8 cellular contexts compared by ENCODE assay signal in the genomic region with DNA sequence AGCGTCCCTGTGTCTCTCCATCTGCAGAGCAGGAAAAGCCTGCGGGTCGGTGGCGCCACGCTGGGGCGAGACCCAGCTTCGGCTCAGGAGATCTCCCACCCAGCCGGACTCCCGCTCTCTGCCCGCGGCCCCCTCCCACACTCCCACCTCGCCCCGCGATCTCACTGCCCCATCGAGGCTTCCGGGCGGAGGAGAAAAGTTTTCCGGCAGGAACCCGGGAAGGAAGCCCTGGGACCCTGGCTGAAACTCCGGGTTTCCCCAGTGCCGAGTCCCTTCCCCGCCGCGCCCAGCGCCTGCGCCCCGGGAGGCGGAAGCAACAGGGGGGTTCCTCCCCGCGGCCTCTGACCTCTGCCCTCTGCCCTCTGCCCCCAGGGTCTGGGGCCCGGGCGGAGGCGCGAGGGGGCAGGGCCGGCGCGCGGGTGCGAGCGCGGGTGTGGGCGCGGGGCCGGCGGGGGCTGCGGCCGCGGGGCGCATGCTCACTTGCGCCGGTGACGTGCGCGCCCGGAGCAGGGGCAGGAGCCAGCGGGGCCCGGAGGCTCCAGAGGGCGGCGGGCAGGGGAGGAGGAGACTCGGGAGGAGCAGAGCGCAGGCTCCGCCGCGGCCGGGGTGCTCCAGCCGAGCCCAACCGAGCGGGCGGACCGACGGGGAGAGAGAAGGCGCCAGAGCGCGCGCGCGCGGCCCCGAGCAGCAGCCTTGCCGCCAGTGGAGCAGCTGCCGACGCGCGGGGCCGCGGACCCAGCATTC. TPM values are rescaled to one million over a fixed set of nuclear protein-coding genes. Genes with fewer than 3 reads are reported as not detected.
A peak's percentile ranks its signal among the peaks of the same experiment; 100 is the strongest.
DNase-seq lines count a peak whose midpoint lies in the region; ATAC-seq and TF ChIP-seq lines count a peak whose summit lies in the region.

TSS of gene ATP11A (plus strand) at position 541 of the 744 bp plus-strand sequence. CDS start 379 bp downstream, outside the sequence.

- no peaks in the 10 kb centered on the region for H3K9me3 Mint-ChIP-seq in IgD-negative memory B cell
- H3K9me3 Mint-ChIP-seq in natural killer cell treated with Interleukin-12 subunit alpha and Interleukin-12 subunit beta and Interleukin-15 and Interleukin-18, amount 100 ng/mL, for 72 hours: no peaks in the 10 kb centered on the region

- H3K27ac Mint-ChIP-seq in IgD-negative memory B cell: peak within 1 kb of the TSS; percentile 8 to 91 (median 38)
- peak within 1 kb of the TSS; percentile 89 to 93 for H3K27ac Mint-ChIP-seq in natural killer cell treated with Interleukin-12 subunit alpha and Interleukin-12 subunit beta and Interleukin-15 and Interleukin-18, amount 100 ng/mL, for 72 hours

- H3K4me1 Mint-ChIP-seq in IgD-negative memory B cell: peaks cover 26 to 37% (median 35%) of the 10 kb centered on the region in 3 donors
- H3K4me1 Mint-ChIP-seq in natural killer cell treated with Interleukin-12 subunit alpha and Interleukin-12 subunit beta and Interleukin-15 and Interleukin-18, amount 100 ng/mL, for 72 hours (ENCODE audit: low read depth in 2 of 2): peaks cover 44 to 48% of the 10 kb centered on the region in 2 donors

- no peaks in the 10 kb centered on the region for H3K36me3 Mint-ChIP-seq in IgD-negative memory B cell
- H3K36me3 Mint-ChIP-seq in natural killer cell treated with Interleukin-12 subunit alpha and Interleukin-12 subunit beta and Interleukin-15 and Interleukin-18, amount 100 ng/mL, for 72 hours: no peaks in the 10 kb centered on the region

- peak; percentile 70 for ATAC-seq in GM21529 (IDR thresholded peaks at IDR 0.05; ENCODE audit: unreplicated experiment)
- ATAC-seq in natural killer cell treated with Interleukin-12 subunit alpha and Interleukin-12 subunit beta and Interleukin-15 and Interleukin-18, amount 100 ng/mL, for 72 hours: peak; percentile 91 to 92

- no peaks in the 10 kb centered on the region for H3K27me3 Mint-ChIP-seq in IgD-negative memory B cell
- no peaks in the 10 kb centered on the region for H3K27me3 Mint-ChIP-seq in natural killer cell treated with Interleukin-12 subunit alpha and Interleukin-12 subunit beta and Interleukin-15 and Interleukin-18, amount 100 ng/mL, for 72 hours

- H3K4me3 Mint-ChIP-seq in IgD-negative memory B cell: peak within 1 kb of the TSS; percentile 87 to 93 (median 88)
- H3K4me3 Mint-ChIP-seq in natural killer cell treated with Interleukin-12 subunit alpha and Interleukin-12 subunit beta and Interleukin-15 and Interleukin-18, amount 100 ng/mL, for 72 hours: peak within 1 kb of the TSS; percentile 96

- DNase-seq in DMS79 (lab: John Stamatoyannopoulos, UW) (peak; percentile 87), fibroblast of peridontal ligament (ENCODE audit: extremely low read depth) (peak; percentile 86)
- DNase-seq in activated T-helper 9 cell treated with anti-CD3 and anti-CD28 coated beads, Interleukin-2, amount 50 U/mL, for 16 hours (ENCODE audit: low read depth): peak; percentile 75
- DNase-seq in natural killer cell treated with Interleukin-12 subunit alpha and Interleukin-12 subunit beta and Interleukin-15 and Interleukin-18, amount 100 ng/mL, for 72 hours (ENCODE audit: low spot score): peak; percentile 93
- peak; percentile 76 to 81 (median 79) for DNase-seq in stimulated activated naive CD4-positive, alpha-beta T cell (lab: John Stamatoyannopoulos, UW)

- peak; percentile 74 for TF ChIP-seq POLR2A in Raji (IDR thresholded peaks at IDR 0.05; ENCODE audit: insufficient read depth, low read depth, low read length)

RNA-seq across cellular contexts. Expression of gene ATP11A, which starts in this region (rescaled TPM):
- 2.9 TPM for polyA plus RNA-seq in IgD-negative memory B cell
- total RNA-seq in natural killer cell treated with Interleukin-12 subunit alpha and Interleukin-12 subunit beta and Interleukin-15 and Interleukin-18, amount 100 ng/mL, for 72 hours: 10 to 100 TPM; 89.0 to 91.2 TPM

Comparison
In these comparisons a context has a peak if more than half of its experiments do, and no peak if none do; other contexts are left out.
1. Peak in every context shown above with its lines: DNase-seq and ATAC-seq.